ENCODE assay signal across 8 cellular contexts in genomic region chr1:26145041-26145959, GRCh38. TPM values are rescaled to one million over a fixed set of nuclear protein-coding genes. Genes with fewer than 3 reads are reported as not detected.
DNase-seq lines count a peak whose midpoint lies in the region; ATAC-seq lines count a peak whose summit lies in the region.

No MANE protein-coding gene starts in this region.

- H2AK5ac ChIP-seq in mesenchymal stem cell (ENCODE audit: low read length, severe bottlenecking), result no peak overlapping the region

- POLR2A ChIA-PET in activated CD4-positive, alpha-beta memory T cell treated with anti-CD3 and anti-CD28 coated beads, Interleukin-2, amount 10 ng/mL, durations not matched to agents 7 days and 5 days (lab: Charles Lee), result interaction anchor here (0.9 to 5.7 kb wide), 7 partner anchors 18 to 89 kb away, joined by 5 to 40 read pairs (median 8); partner anchors contain the start of genes CEP85 and PDIK1L

- no peak overlapping the region for H3K27ac ChIP-seq in effector memory CD4-positive, alpha-beta T cell (ENCODE audit: insufficient read depth, low read length, poor library complexity, severe bottlenecking)
- H3K27ac ChIP-seq in mesenchymal stem cell (ENCODE audit: low read length, poor library complexity, severe bottlenecking), result no peak overlapping the region

- H3K4me3 Mint-ChIP-seq in activated CD4-positive, alpha-beta memory T cell treated with anti-CD3 and anti-CD28 coated beads, Interleukin-2, amount 10 ng/mL, durations not matched to agents 7 days and 5 days, result no peak overlapping the region

- no peak overlapping the region for H3K9ac ChIP-seq in mesenchymal stem cell (ENCODE audit: low read length)

- no peaks in the 10 kb centered on the region for H3K36me3 Mint-ChIP-seq in activated CD4-positive, alpha-beta memory T cell treated with anti-CD3 and anti-CD28 coated beads, Interleukin-2, amount 10 ng/mL, durations not matched to agents 7 days and 5 days (ENCODE audit: low read depth)

- H3K23ac ChIP-seq in mesenchymal stem cell (ENCODE audit: low read length in 2 of 2), result no peak overlapping the region

- H3K27me3 Mint-ChIP-seq in activated CD4-positive, alpha-beta memory T cell treated with anti-CD3 and anti-CD28 coated beads, Interleukin-2, amount 10 ng/mL, durations not matched to agents 7 days and 5 days, result peaks cover 30% of the 10 kb centered on the region

- no peak overlapping the region for H3K18ac ChIP-seq in mesenchymal stem cell (ENCODE audit: low read depth in 1 of 2, low read length in 2 of 2)

- CTCF ChIA-PET in activated CD4-positive, alpha-beta memory T cell treated with anti-CD3 and anti-CD28 coated beads, Interleukin-2, amount 10 ng/mL, durations not matched to agents 7 days and 5 days (lab: Charles Lee), result interaction anchor here (0.6 to 8.6 kb wide), 32 partner anchors 8 to 921 kb away, joined by 3 to 168 read pairs (median 4); partner anchors contain the start of genes CEP85, PAFAH2, PDIK1L and ZNF593

- no peaks in the 10 kb centered on the region for H3K9me3 Mint-ChIP-seq in activated CD4-positive, alpha-beta memory T cell treated with anti-CD3 and anti-CD28 coated beads, Interleukin-2, amount 10 ng/mL, durations not matched to agents 7 days and 5 days

- peaks cover 2% of the 10 kb centered on the region for H3K4me1 Mint-ChIP-seq in activated CD4-positive, alpha-beta memory T cell treated with anti-CD3 and anti-CD28 coated beads, Interleukin-2, amount 10 ng/mL, durations not matched to agents 7 days and 5 days

- H3K27ac Mint-ChIP-seq in activated CD4-positive, alpha-beta memory T cell treated with anti-CD3 and anti-CD28 coated beads, Interleukin-2, amount 10 ng/mL, durations not matched to agents 7 days and 5 days, result no peak overlapping the region

- no peak for ATAC-seq in GM18907 (IDR thresholded peaks at IDR 0.05; ENCODE audit: unreplicated experiment)

- peaks cover 5% of the 10 kb centered on the region for H3K4me1 ChIP-seq in effector memory CD4-positive, alpha-beta T cell (ENCODE audit: control insufficient read depth, insufficient read depth, low read length, poor library complexity, severe bottlenecking)
- peaks cover 3% of the 10 kb centered on the region for H3K4me1 ChIP-seq in mesenchymal stem cell (ENCODE audit: control insufficient read depth, insufficient read depth, low read depth, low read length)

- H3K9me3 ChIP-seq in effector memory CD4-positive, alpha-beta T cell (ENCODE audit: control insufficient read depth, low read length), result no peaks in the 10 kb centered on the region
- no peaks in the 10 kb centered on the region for H3K9me3 ChIP-seq in mesenchymal stem cell (ENCODE audit: control insufficient read depth, low read length)

- H2AFZ ChIP-seq in mesenchymal stem cell (ENCODE audit: low read depth, low read length), result no peak overlapping the region

- H2BK12ac ChIP-seq in mesenchymal stem cell (ENCODE audit: low read length in 2 of 2), result peak overlapping the region in 1 of 2 experiments; percentile 21

- no peak overlapping the region for H2BK5ac ChIP-seq in mesenchymal stem cell (ENCODE audit: low read depth, low read length, poor library complexity, severe bottlenecking)

- H4K91ac ChIP-seq in mesenchymal stem cell (ENCODE audit: low read length), result peak overlapping the region; percentile 54

- no peaks in the 10 kb centered on the region for H3K79me1 ChIP-seq in mesenchymal stem cell (replicated peaks; ENCODE audit: low read length, poor library complexity, severe bottlenecking)

- WGBS in mesenchymal stem cell, result 41% methylated on average over 15 of the region's 19 CpGs

- H3K4ac ChIP-seq in mesenchymal stem cell (ENCODE audit: low read depth in 1 of 2, low read length in 2 of 2), result peak overlapping the region in 1 of 2 experiments; percentile 64

- H3K36me3 ChIP-seq in effector memory CD4-positive, alpha-beta T cell (ENCODE audit: control insufficient read depth, insufficient read depth, low read length), result no peaks in the 10 kb centered on the region
- no peaks in the 10 kb centered on the region for H3K36me3 ChIP-seq in mesenchymal stem cell (ENCODE audit: control insufficient read depth in 1 of 2, insufficient read depth in 2 of 2, low read depth in 1 of 2, low read length in 2 of 2)

- H2BK15ac ChIP-seq in mesenchymal stem cell (ENCODE audit: low read depth, poor library complexity, severe bottlenecking), result no peak overlapping the region

- H2BK120ac ChIP-seq in mesenchymal stem cell (ENCODE audit: low read depth, low read length), result no peak overlapping the region

- no peaks in the 10 kb centered on the region for H3K27me3 ChIP-seq in effector memory CD4-positive, alpha-beta T cell (replicated peaks; ENCODE audit: control insufficient read depth, insufficient read depth, low read length, poor library complexity, severe bottlenecking)
- peaks cover 44 to 46% of the 10 kb centered on the region in 2 experiments for H3K27me3 ChIP-seq in mesenchymal stem cell (ENCODE audit: control insufficient read depth in 1 of 2, insufficient read depth in 1 of 2, low read length in 2 of 2)

- DNase-seq in COLO829 (ENCODE audit: low spot score), result peak; percentile 68
- DNase-seq in HT-29 (ENCODE audit: low spot score), result peak; percentile 96
- peak; percentile 81 for DNase-seq in NCI-H82 treated with DMSO at 0.1 percent for 48 hours (lab: John Stamatoyannopoulos, UW; ENCODE audit: unreplicated experiment)
- DNase-seq in activated CD4-positive, alpha-beta memory T cell treated with anti-CD3 and anti-CD28 coated beads, Interleukin-2, amount 10 ng/mL, durations not matched to agents 7 days and 5 days, result peak; percentile 76
- DNase-seq in effector memory CD4-positive, alpha-beta T cell, result peak; percentile 49 to 65 (median 51)
- peak; percentile 86 for DNase-seq in mesenchymal stem cell
- DNase-seq in stimulated activated CD8-positive, alpha-beta memory T cell treated with anti-CD3 and anti-CD28 coated beads, Interleukin-15, amount 100 ng/mL, for 4 hours (ENCODE audit: low read depth in 2 of 2), result peak; percentile 42 to 50

- H3K4me3 ChIP-seq in effector memory CD4-positive, alpha-beta T cell (ENCODE audit: insufficient read depth, low read depth, low read length, poor library complexity, severe bottlenecking), result no peak overlapping the region
- no peak overlapping the region for H3K4me3 ChIP-seq in mesenchymal stem cell (ENCODE audit: insufficient read depth in 1 of 2, low read depth in 1 of 2, low read length in 2 of 2)

- H4K8ac ChIP-seq in mesenchymal stem cell (ENCODE audit: low read length), result no peak overlapping the region

- no peak overlapping the region for H3K4me2 ChIP-seq in mesenchymal stem cell (ENCODE audit: low read length, poor library complexity, severe bottlenecking)

- no peak overlapping the region for H3K14ac ChIP-seq in mesenchymal stem cell (ENCODE audit: low read length in 2 of 2)

RNA-seq across cellular contexts. Expression of gene FAM110D, which starts 13.6 kb away (rescaled TPM):
- not detected in 2 replicates for total RNA-seq in HT-29 (2014; rRNA removed; shearing (Covaris generic))
- total RNA-seq in activated CD4-positive, alpha-beta memory T cell treated with anti-CD3 and anti-CD28 coated beads, Interleukin-2, amount 10 ng/mL, durations not matched to agents 7 days and 5 days, result not detected
- polyA plus RNA-seq in mesenchymal stem cell (2013, experiment 1 of 2), result 0.06 TPM
- 0.05 TPM for polyA plus RNA-seq in mesenchymal stem cell (2013, experiment 2 of 2)

RNA-seq across cellular contexts. Expression of gene C1orf232, which starts 23.5 kb away (rescaled TPM):
- total RNA-seq in HT-29 (2014; rRNA removed; shearing (Covaris generic)), result not detected in 2 replicates
- total RNA-seq in activated CD4-positive, alpha-beta memory T cell treated with anti-CD3 and anti-CD28 coated beads, Interleukin-2, amount 10 ng/mL, durations not matched to agents 7 days and 5 days, result not detected
- not detected for polyA plus RNA-seq in mesenchymal stem cell (2013, experiment 1 of 2)
- polyA plus RNA-seq in mesenchymal stem cell (2013, experiment 2 of 2), result not detected

RNA-seq across cellular contexts. Expression of gene ZNF593, which starts 24.4 kb away (rescaled TPM):
- 170 and 217 TPM in 2 replicates for total RNA-seq in HT-29 (2014; rRNA removed; shearing (Covaris generic))
- total RNA-seq in activated CD4-positive, alpha-beta memory T cell treated with anti-CD3 and anti-CD28 coated beads, Interleukin-2, amount 10 ng/mL, durations not matched to agents 7 days and 5 days, result 10 to 100 TPM; 20.3 to 22.9 TPM
- 34.0 TPM for polyA plus RNA-seq in mesenchymal stem cell (2013, experiment 1 of 2)
- 34.0 TPM for polyA plus RNA-seq in mesenchymal stem cell (2013, experiment 2 of 2)

RNA-seq across cellular contexts. Expression of gene ZNF593OS, which starts 26.3 kb away (rescaled TPM):
- 1.6 TPM in 1 of 2 replicates, not detected in the other for total RNA-seq in HT-29 (2014; rRNA removed; shearing (Covaris generic))
- total RNA-seq in activated CD4-positive, alpha-beta memory T cell treated with anti-CD3 and anti-CD28 coated beads, Interleukin-2, amount 10 ng/mL, durations not matched to agents 7 days and 5 days, result not detected
- not detected for polyA plus RNA-seq in mesenchymal stem cell (2013, experiment 1 of 2)
- polyA plus RNA-seq in mesenchymal stem cell (2013, experiment 2 of 2), result not detected

RNA-seq across cellular contexts. Expression of gene CNKSR1, which starts 32.0 kb away (rescaled TPM):
- total RNA-seq in HT-29 (2014; rRNA removed; shearing (Covaris generic)), result 39.9 and 40.4 TPM in 2 replicates
- 1 to 10 TPM; 1.8 to 5.3 TPM for total RNA-seq in activated CD4-positive, alpha-beta memory T cell treated with anti-CD3 and anti-CD28 coated beads, Interleukin-2, amount 10 ng/mL, durations not matched to agents 7 days and 5 days
- 0.22 TPM for polyA plus RNA-seq in mesenchymal stem cell (2013, experiment 1 of 2)
- 0.14 TPM for polyA plus RNA-seq in mesenchymal stem cell (2013, experiment 2 of 2)

Comparison
In these comparisons a context has a peak if more than half of its experiments do, and no peak if none do; other contexts are left out.
1. DNase-seq: peak in every context shown above with its lines; median percentile 96 in HT-29; 86 in mesenchymal stem cell; 81 in NCI-H82 treated with DMSO at 0.1 percent for 48 hours; 76 in activated CD4-positive, alpha-beta memory T cell treated with anti-CD3 and anti-CD28 coated beads, Interleukin-2, amount 10 ng/mL, durations not matched to agents 7 days and 5 days; 68 in COLO829; 51 in effector memory CD4-positive, alpha-beta T cell; 46 in stimulated activated CD8-positive, alpha-beta memory T cell treated with anti-CD3 and anti-CD28 coated beads, Interleukin-15, amount 100 ng/mL, for 4 hours.